8 cellular contexts compared by ENCODE assay signal in genomic region chr22:22094921-22095320, GRCh38.
"Had no signal": no experiment of that assay in that cellular context is flagged by ENCODE, and none has a peak within 500 bp of the region (broad histone marks: within the 10 kb centered on the region; RNA-seq: fewer than 3 reads in every experiment).

No MANE protein-coding gene starts in this region.

- H3K27ac ChIP-seq: GM23248, HL-60, KMS-11 had no signal

- H3K9ac ChIP-seq: GM23248, KMS-11 had no signal

- H3K4me1 ChIP-seq: HAP-1 had no signal

- H3K36me3 ChIP-seq: HAP-1 had no signal

- DNase-seq: GM23248, GOT3, H7, KBM-7 had no signal

- H3K4me2 ChIP-seq: KMS-11 had no signal

- FAIRE-seq: HepG2 had no signal

- H3K4me3 ChIP-seq: GM23248, HAP-1 had no signal

- H3K9me3 ChIP-seq: HAP-1 had no signal

- ATAC-seq: HepG2 had no signal

- H2AFZ ChIP-seq: GM23248 had no signal
